19 cellular contexts compared by ENCODE assay signal in the genomic region with DNA sequence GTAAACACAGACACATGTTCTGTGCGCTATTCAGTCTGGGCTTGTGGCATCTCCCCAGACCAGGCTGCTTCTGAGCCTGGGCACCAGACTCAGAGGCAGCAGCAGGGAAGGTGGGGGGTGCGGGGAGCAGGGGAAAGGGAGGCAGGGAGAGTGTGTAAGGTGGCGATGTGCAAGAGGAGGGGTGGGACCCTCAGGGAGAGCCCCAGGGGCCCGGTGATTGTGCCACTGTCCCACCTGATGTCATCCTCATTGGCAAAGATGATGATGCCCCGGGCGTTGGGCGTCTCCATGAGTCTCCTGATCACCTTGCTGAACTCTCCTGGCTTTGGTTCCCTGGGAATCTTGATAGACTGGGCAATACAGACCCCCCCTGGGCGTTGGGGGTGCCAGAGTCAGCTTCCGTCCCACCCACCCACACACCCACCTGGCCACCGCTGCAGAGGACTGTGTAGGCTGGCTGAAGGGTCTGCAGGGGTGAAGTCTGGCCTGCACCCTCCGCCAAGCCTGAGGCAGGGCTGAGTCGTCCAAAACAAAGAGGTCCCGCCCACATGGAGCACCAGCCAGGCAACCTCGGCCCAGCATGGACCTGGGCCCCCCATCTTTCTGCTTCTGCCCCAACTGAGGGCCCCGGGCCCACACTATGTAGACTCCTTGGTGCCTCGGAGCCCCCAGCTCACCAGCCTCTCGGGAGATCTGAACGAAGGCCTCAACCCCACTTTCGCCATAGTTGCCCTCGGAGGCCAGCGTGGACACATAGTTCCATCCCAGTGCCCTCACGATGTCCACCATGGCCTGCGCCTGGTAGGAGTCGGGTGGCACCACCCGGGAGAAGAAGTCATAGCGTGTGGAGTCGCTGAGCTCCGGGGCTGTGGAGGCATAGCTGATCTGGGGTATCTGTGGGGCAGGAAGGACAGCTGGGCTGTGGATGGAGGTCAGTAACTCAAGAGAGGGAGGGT. TPM values are rescaled to one million over a fixed set of nuclear protein-coding genes. Genes with fewer than 3 reads are reported as not detected.
DNase-seq lines count a peak whose midpoint lies in the region; ATAC-seq and TF ChIP-seq lines count a peak whose summit lies in the region.
"Had no signal": no experiment of that assay in that cellular context is flagged by ENCODE, and none has a peak within 500 bp of the region (broad histone marks: within the 10 kb centered on the region; RNA-seq: fewer than 3 reads in every experiment).

No MANE protein-coding gene starts in this region.

- no peaks in the 10 kb centered on the region for H3K36me3 Mint-ChIP-seq in osteocyte (ENCODE audit: unreplicated experiment)
- H3K36me3 Mint-ChIP-seq: CD14-positive monocyte; CD8-positive, alpha-beta T cell had no signal

- TF ChIP-seq CTCF in osteocyte (IDR thresholded peaks at IDR 0.05): no peak

- no peaks in the 10 kb centered on the region for H3K4me1 Mint-ChIP-seq in osteocyte (ENCODE audit: unreplicated experiment)
- H3K4me1 Mint-ChIP-seq: CD14-positive monocyte had no signal

- H3K4me3 Mint-ChIP-seq in osteocyte (ENCODE audit: unreplicated experiment): no peak overlapping the region
- H3K4me3 Mint-ChIP-seq: CD14-positive monocyte; CD8-positive, alpha-beta T cell had no signal

- no peak overlapping the region for H3K27ac Mint-ChIP-seq in osteocyte (ENCODE audit: unreplicated experiment)
- H3K27ac Mint-ChIP-seq: CD8-positive, alpha-beta T cell had no signal

- ATAC-seq in left lobe of liver (no peak), HG02885 (IDR thresholded peaks at IDR 0.05; ENCODE audit: poor library complexity, unreplicated experiment) (no peak), GM21529 (IDR thresholded peaks at IDR 0.05; ENCODE audit: unreplicated experiment) (no peak), GM19455 (IDR thresholded peaks at IDR 0.05; ENCODE audit: unreplicated experiment) (no peak)
- ATAC-seq: CD8-positive, alpha-beta T cell; HepG2 had no signal

- H3K9me3 Mint-ChIP-seq in osteocyte (ENCODE audit: unreplicated experiment): peaks cover 12% of the 10 kb centered on the region

- H3K27me3 Mint-ChIP-seq in osteocyte (ENCODE audit: unreplicated experiment): peaks cover 3% of the 10 kb centered on the region

- DNase-seq in activated effector memory CD4-positive, alpha-beta T cell treated with anti-CD3 and anti-CD28 coated beads, Interleukin-2, amount 50 U/mL, for 16 hours: peak; percentile 38
- no peak for DNase-seq in activated effector memory CD4-positive, alpha-beta T cell treated with Interleukin-2 at 50 U/mL for 16 hours
- DNase-seq in left lobe of liver (ENCODE audit: low spot score) (peak; percentile 30), osteocyte (ENCODE audit: extremely low spot score, unreplicated experiment) (peak; percentile 75), inferior parietal cortex (ENCODE audit: extremely low spot score) (no peak)
- DNase-seq: COR-L47, DMS153, DMS79 treated with DMSO at 0.1 percent for 48 hours, EL, GDM1, GM23248, H7 had no signal

RNA-seq across cellular contexts. Expression of a gene that starts 3.7 kb away (rescaled TPM):
- total RNA-seq in left lobe of liver (not detected), osteocyte (not detected in 2 replicates)
- total RNA-seq: A673; CD8-positive, alpha-beta T cell; GM23248; H7; HepG2 had no signal

RNA-seq across cellular contexts. Expression of a gene that starts 32.1 kb away (rescaled TPM):
- total RNA-seq in left lobe of liver: 0.98 TPM
- total RNA-seq in osteocyte: 4.2 and 5.2 TPM in 2 replicates

RNA-seq across cellular contexts. Expression of a gene that starts 50.5 kb away (rescaled TPM):
- total RNA-seq in left lobe of liver (0.18 TPM), osteocyte (1.2 and 1.6 TPM in 2 replicates)
- total RNA-seq: CD8-positive, alpha-beta T cell; HepG2 had no signal

Comparison
In these comparisons a context has a peak if more than half of its experiments do, and no peak if none do; other contexts are left out.
1. DNase-seq: peak in activated effector memory CD4-positive, alpha-beta T cell treated with anti-CD3 and anti-CD28 coated beads, Interleukin-2, amount 50 U/mL, for 16 hours (single experiment), left lobe of liver (single experiment) and osteocyte (single experiment); none in activated effector memory CD4-positive, alpha-beta T cell treated with Interleukin-2 at 50 U/mL for 16 hours (single experiment) and inferior parietal cortex (single experiment).